In genomic region chr6:105272783-105273182, GRCh38 we compare ENCODE assay signal across 12 cellular contexts.
DNase-seq lines count a peak whose midpoint lies in the region; ATAC-seq and TF ChIP-seq lines count a peak whose summit lies in the region.
"Had no signal": no experiment of that assay in that cellular context is flagged by ENCODE, and none has a peak within 500 bp of the region (broad histone marks: within the 10 kb centered on the region; RNA-seq: fewer than 3 reads in every experiment).

No MANE protein-coding gene starts in this region.

- no peak overlapping the region for H3K4me3 Mint-ChIP-seq in stimulated activated memory B cell treated with anti-CD40 and anti-IgM and Interleukin-4, amounts not matched to agents 10 μg/mL and 1 μg/mL and 100 μg/mL, for 72 hours
- no peak overlapping the region for H3K4me3 Mint-ChIP-seq in type B pancreatic cell
- H3K4me3 Mint-ChIP-seq: naive thymus-derived CD8-positive, alpha-beta T cell had no signal

- peaks cover 31% of the 10 kb centered on the region for H3K36me3 Mint-ChIP-seq in stimulated activated memory B cell treated with anti-CD40 and anti-IgM and Interleukin-4, amounts not matched to agents 10 μg/mL and 1 μg/mL and 100 μg/mL, for 72 hours
- H3K36me3 Mint-ChIP-seq in type B pancreatic cell = peaks cover 24% of the 10 kb centered on the region

- no peak for TF ChIP-seq CTCF in VCaP (conservative IDR thresholded peaks at IDR 0.05)
- TF ChIP-seq CTCF in type B pancreatic cell (conservative IDR thresholded peaks at IDR 0.05) = no peak

- DNase-seq in NCI-H2196 (lab: John Stamatoyannopoulos, UW; ENCODE audit: unreplicated experiment) (peak; percentile 33), NCI-H2196 treated with DMSO at 0.1 percent for 48 hours (lab: John Stamatoyannopoulos, UW; ENCODE audit: unreplicated experiment) (no peak), hepatic stellate cell (ENCODE audit: low spot score) (peak; percentile 6), type B pancreatic cell (ENCODE audit: extremely low spot score, unreplicated experiment) (no peak)
- DNase-seq: activated CD4-positive, alpha-beta T cell treated with anti-CD3 and anti-CD28 coated beads, Interleukin-2, amount 50 U/mL, for 48 hours; MV-4-11; naive thymus-derived CD8-positive, alpha-beta T cell had no signal

- no peak overlapping the region for H3K27ac Mint-ChIP-seq in stimulated activated memory B cell treated with anti-CD40 and anti-IgM and Interleukin-4, amounts not matched to agents 10 μg/mL and 1 μg/mL and 100 μg/mL, for 72 hours
- H3K27ac Mint-ChIP-seq in type B pancreatic cell = no peak overlapping the region

- peak overlapping the region; percentile 45 for H3K27ac ChIP-seq in VCaP
- H3K27ac ChIP-seq: Peyer's patch had no signal

- no peaks in the 10 kb centered on the region for H3K4me1 Mint-ChIP-seq in stimulated activated memory B cell treated with anti-CD40 and anti-IgM and Interleukin-4, amounts not matched to agents 10 μg/mL and 1 μg/mL and 100 μg/mL, for 72 hours
- peaks cover 18% of the 10 kb centered on the region for H3K4me1 Mint-ChIP-seq in type B pancreatic cell (ENCODE audit: unreplicated experiment)

- peak; percentile 46 for ATAC-seq in stimulated activated memory B cell treated with anti-CD40 and anti-IgM and Interleukin-4, amounts not matched to agents 10 μg/mL and 1 μg/mL and 100 μg/mL, for 72 hours
- no peak for ATAC-seq in GM18517 (IDR thresholded peaks at IDR 0.05; ENCODE audit: unreplicated experiment)
- no peak for ATAC-seq in HG03108 (IDR thresholded peaks at IDR 0.05; ENCODE audit: unreplicated experiment)

- no peaks in the 10 kb centered on the region for H3K27me3 Mint-ChIP-seq in stimulated activated memory B cell treated with anti-CD40 and anti-IgM and Interleukin-4, amounts not matched to agents 10 μg/mL and 1 μg/mL and 100 μg/mL, for 72 hours
- no peaks in the 10 kb centered on the region for H3K27me3 Mint-ChIP-seq in type B pancreatic cell
- H3K27me3 Mint-ChIP-seq: naive thymus-derived CD8-positive, alpha-beta T cell had no signal

- peaks cover 2% of the 10 kb centered on the region for H3K9me3 Mint-ChIP-seq in stimulated activated memory B cell treated with anti-CD40 and anti-IgM and Interleukin-4, amounts not matched to agents 10 μg/mL and 1 μg/mL and 100 μg/mL, for 72 hours
- peaks cover 5% of the 10 kb centered on the region for H3K9me3 Mint-ChIP-seq in type B pancreatic cell

Comparison
In these comparisons a context has a peak if more than half of its experiments do, and no peak if none do; other contexts are left out.
1. DNase-seq: peak in NCI-H2196 (single experiment) and hepatic stellate cell (single experiment); none in NCI-H2196 treated with DMSO at 0.1 percent for 48 hours (single experiment) and type B pancreatic cell (single experiment).